Comparison of ENCODE assay signal across 19 cellular contexts in the genomic region with DNA sequence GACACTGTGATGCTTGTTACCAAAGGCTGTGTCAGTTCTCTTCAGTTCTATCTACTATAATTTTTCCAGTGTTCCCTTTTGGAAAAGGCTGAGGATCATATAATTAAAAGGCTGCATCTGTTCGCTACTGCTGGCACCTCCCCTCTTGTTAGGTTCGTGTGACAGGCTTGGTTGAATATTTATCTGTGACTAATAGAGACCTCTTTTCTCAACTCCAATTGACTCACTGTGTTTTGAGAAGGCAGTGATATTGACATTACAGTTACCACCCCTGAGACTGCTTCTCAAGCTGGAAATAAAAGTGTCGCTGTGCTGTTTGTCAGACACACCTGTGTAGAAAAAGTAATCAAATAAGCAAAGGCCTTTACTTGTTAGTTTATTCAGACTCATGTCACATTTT.
A peak's percentile ranks its signal among the peaks of the same experiment; 100 is the strongest.
DNase-seq lines count a peak whose midpoint lies in the region; ATAC-seq, FAIRE-seq and TF ChIP-seq lines count a peak whose summit lies in the region.
"Had no signal": no experiment of that assay in that cellular context is flagged by ENCODE, and none has a peak within 500 bp of the region (broad histone marks: within the 10 kb centered on the region; RNA-seq: fewer than 3 reads in every experiment).

No MANE protein-coding gene starts in this region.

- H3K9me3 Mint-ChIP-seq in natural killer cell, result peaks cover 13 to 17% of the 10 kb centered on the region in 2 donors
- H3K9me3 Mint-ChIP-seq: activated CD4-positive, alpha-beta memory T cell treated with anti-CD3 and anti-CD28 coated beads for 36 hours; activated naive CD8-positive, alpha-beta T cell treated with anti-CD3 and anti-CD28 coated beads, Interleukin-2, amount 10 ng/mL, durations not matched to agents 7 days and 5 days had no signal

- H2BK12ac ChIP-seq in mesenchymal stem cell (ENCODE audit: low read length in 2 of 2), result no peak overlapping the region

- ATAC-seq in natural killer cell, result no peak
- ATAC-seq: heart left ventricle; stimulated activated effector memory CD8-positive, alpha-beta T cell treated with anti-CD3 and anti-CD28 coated beads, Interleukin-12 subunit alpha, Interleukin-12 subunit beta, amount 100 ng/mL, for 72 hours; T-cell had no signal

- no peaks in the 10 kb centered on the region for H3K79me1 ChIP-seq in mesenchymal stem cell (replicated peaks; ENCODE audit: low read length, poor library complexity, severe bottlenecking)

- H4K91ac ChIP-seq in mesenchymal stem cell (ENCODE audit: low read length), result no peak overlapping the region

- no peak overlapping the region for H4K8ac ChIP-seq in mesenchymal stem cell (ENCODE audit: low read length)

- H3K9me3 ChIP-seq in mesenchymal stem cell (ENCODE audit: control insufficient read depth, low read length), result no peaks in the 10 kb centered on the region
- H3K9me3 ChIP-seq: BE2C, heart left ventricle, thoracic aorta had no signal

- H3K23ac ChIP-seq in mesenchymal stem cell (ENCODE audit: low read length in 2 of 2), result no peak overlapping the region

- peak; percentile 69 for DNase-seq in DMS153 (lab: John Stamatoyannopoulos, UW)
- DNase-seq in NCI-H1436 (lab: John Stamatoyannopoulos, UW), result peak; percentile 43
- peak; percentile 45 for DNase-seq in RCC 7860 (ENCODE audit: low spot score)
- no peak for DNase-seq in mesenchymal stem cell
- no peak for DNase-seq in activated T-cell treated with anti-CD3 and anti-CD28 coated beads for 4 hours
- DNase-seq in natural killer cell, result no peak
- DNase-seq in GM12892 (ENCODE audit: insufficient read length), result no peak
- DNase-seq: activated CD4-positive, alpha-beta memory T cell treated with anti-CD3 and anti-CD28 coated beads for 36 hours; activated naive CD8-positive, alpha-beta T cell treated with anti-CD3 and anti-CD28 coated beads, Interleukin-2, amount 10 ng/mL, durations not matched to agents 7 days and 5 days; BE2C; GOT3; heart left ventricle; islet precursor cell; mesendoderm; NCI-H1092 treated with DMSO at 0.1 percent for 48 hours; stimulated activated CD4-positive, alpha-beta T cell treated with anti-CD3 and anti-CD28 coated beads, Interleukin-12 subunit alpha, Interleukin-12 subunit beta, amount 100 ng/mL, for 4 hours; T-cell had no signal

- no peaks in the 10 kb centered on the region for H3K36me3 Mint-ChIP-seq in natural killer cell
- H3K36me3 Mint-ChIP-seq: activated CD4-positive, alpha-beta memory T cell treated with anti-CD3 and anti-CD28 coated beads for 36 hours; activated naive CD8-positive, alpha-beta T cell treated with anti-CD3 and anti-CD28 coated beads, Interleukin-2, amount 10 ng/mL, durations not matched to agents 7 days and 5 days; stimulated activated effector memory CD8-positive, alpha-beta T cell treated with anti-CD3 and anti-CD28 coated beads, Interleukin-12 subunit alpha, Interleukin-12 subunit beta, amount 100 ng/mL, for 72 hours; T-cell had no signal

- no peak overlapping the region for H2BK15ac ChIP-seq in mesenchymal stem cell (ENCODE audit: low read depth, poor library complexity, severe bottlenecking)

- WGBS in mesenchymal stem cell, result 83% methylated on average over 2 of the region's 3 CpGs

- no peak overlapping the region for H2BK5ac ChIP-seq in mesenchymal stem cell (ENCODE audit: low read depth, low read length, poor library complexity, severe bottlenecking)

- H3K27me3 Mint-ChIP-seq in natural killer cell (ENCODE audit: low read depth in 2 of 2), result no peaks in the 10 kb centered on the region
- H3K27me3 Mint-ChIP-seq: activated CD4-positive, alpha-beta memory T cell treated with anti-CD3 and anti-CD28 coated beads for 36 hours; activated naive CD8-positive, alpha-beta T cell treated with anti-CD3 and anti-CD28 coated beads, Interleukin-2, amount 10 ng/mL, durations not matched to agents 7 days and 5 days; T-cell had no signal

- no peaks in the 10 kb centered on the region for H3K4me1 ChIP-seq in mesenchymal stem cell (ENCODE audit: control insufficient read depth, insufficient read depth, low read depth, low read length)
- H3K4me1 ChIP-seq: BE2C, heart left ventricle had no signal

- H3K18ac ChIP-seq in mesenchymal stem cell (ENCODE audit: low read depth in 1 of 2, low read length in 2 of 2), result no peak overlapping the region

- no peak overlapping the region for H2BK120ac ChIP-seq in mesenchymal stem cell (ENCODE audit: low read depth, low read length)

- H3K4me3 Mint-ChIP-seq in natural killer cell, result no peak overlapping the region
- H3K4me3 Mint-ChIP-seq: activated CD4-positive, alpha-beta memory T cell treated with anti-CD3 and anti-CD28 coated beads for 36 hours; activated naive CD8-positive, alpha-beta T cell treated with anti-CD3 and anti-CD28 coated beads, Interleukin-2, amount 10 ng/mL, durations not matched to agents 7 days and 5 days; stimulated activated effector memory CD8-positive, alpha-beta T cell treated with anti-CD3 and anti-CD28 coated beads, Interleukin-12 subunit alpha, Interleukin-12 subunit beta, amount 100 ng/mL, for 72 hours; T-cell had no signal

- H3K36me3 ChIP-seq in mesenchymal stem cell (ENCODE audit: control insufficient read depth in 1 of 2, insufficient read depth in 2 of 2, low read depth in 1 of 2, low read length in 2 of 2), result no peaks in the 10 kb centered on the region
- H3K36me3 ChIP-seq: BE2C, heart left ventricle, thoracic aorta had no signal

- no peak overlapping the region for H3K14ac ChIP-seq in mesenchymal stem cell (ENCODE audit: low read length in 2 of 2)

- TF ChIP-seq CTCF in natural killer cell (IDR thresholded peaks at IDR 0.05), result no peak

- no peak overlapping the region for H2AK5ac ChIP-seq in mesenchymal stem cell (ENCODE audit: low read length, severe bottlenecking)

- no peak overlapping the region for H3K4me3 ChIP-seq in mesenchymal stem cell (ENCODE audit: insufficient read depth in 1 of 2, low read depth in 1 of 2, low read length in 2 of 2)
- H3K4me3 ChIP-seq: heart left ventricle, thoracic aorta had no signal

- no peak overlapping the region for H3K27ac Mint-ChIP-seq in natural killer cell
- H3K27ac Mint-ChIP-seq: activated CD4-positive, alpha-beta memory T cell treated with anti-CD3 and anti-CD28 coated beads for 36 hours; activated naive CD8-positive, alpha-beta T cell treated with anti-CD3 and anti-CD28 coated beads, Interleukin-2, amount 10 ng/mL, durations not matched to agents 7 days and 5 days; stimulated activated effector memory CD8-positive, alpha-beta T cell treated with anti-CD3 and anti-CD28 coated beads, Interleukin-12 subunit alpha, Interleukin-12 subunit beta, amount 100 ng/mL, for 72 hours; T-cell had no signal

- no peaks in the 10 kb centered on the region for H3K27me3 ChIP-seq in mesenchymal stem cell (ENCODE audit: control insufficient read depth in 1 of 2, insufficient read depth in 1 of 2, low read length in 2 of 2)
- H3K27me3 ChIP-seq: BE2C, heart left ventricle had no signal

- no peak overlapping the region for H3K9ac ChIP-seq in mesenchymal stem cell (ENCODE audit: low read length)

- no peaks in the 10 kb centered on the region for H3K4me1 Mint-ChIP-seq in natural killer cell
- H3K4me1 Mint-ChIP-seq: activated naive CD8-positive, alpha-beta T cell treated with anti-CD3 and anti-CD28 coated beads, Interleukin-2, amount 10 ng/mL, durations not matched to agents 7 days and 5 days; stimulated activated effector memory CD8-positive, alpha-beta T cell treated with anti-CD3 and anti-CD28 coated beads, Interleukin-12 subunit alpha, Interleukin-12 subunit beta, amount 100 ng/mL, for 72 hours; T-cell had no signal

- H3K27ac ChIP-seq in mesenchymal stem cell (ENCODE audit: low read length, poor library complexity, severe bottlenecking), result no peak overlapping the region
- H3K27ac ChIP-seq: heart left ventricle, thoracic aorta had no signal

- no peak for TF ChIP-seq POLR2A in GM12892 (IDR thresholded peaks at IDR 0.05; ENCODE audit: low read depth, low read length)

- H3K4ac ChIP-seq in mesenchymal stem cell (ENCODE audit: low read depth in 1 of 2, low read length in 2 of 2), result no peak overlapping the region

- peak overlapping the region; percentile 69 for H3K4me2 ChIP-seq in mesenchymal stem cell (ENCODE audit: low read length, poor library complexity, severe bottlenecking)

- peak; percentile 25 for FAIRE-seq in RCC 7860 (lab: Jason Lieb, UNC)
- no peak for FAIRE-seq in GM12892 (lab: Jason Lieb, UNC)

- intact Hi-C loops in natural killer cell (cut with micrococcal nuclease), result no loop called here

- H2AFZ ChIP-seq in mesenchymal stem cell (ENCODE audit: low read depth, low read length), result no peak overlapping the region

Comparison
In these comparisons a context has a peak if more than half of its experiments do, and no peak if none do; other contexts are left out.
1. DNase-seq: peak in DMS153 (single experiment), NCI-H1436 (single experiment) and RCC 7860 (single experiment); none in mesenchymal stem cell (single experiment), activated T-cell treated with anti-CD3 and anti-CD28 coated beads for 4 hours (single experiment), natural killer cell (single experiment) and GM12892 (single experiment).